Comparison of ENCODE assay signal across 28 cellular contexts in genomic region chr12:72368719-72369505, GRCh38.
DNase-seq lines count a peak whose midpoint lies in the region; ATAC-seq lines count a peak whose summit lies in the region.
"Had no signal": no experiment of that assay in that cellular context is flagged by ENCODE, and none has a peak within 500 bp of the region (broad histone marks: within the 10 kb centered on the region; RNA-seq: fewer than 3 reads in every experiment).

No MANE protein-coding gene starts in this region.

- peak; percentile 88 for DNase-seq in DMS53 (lab: John Stamatoyannopoulos, UW)
- DNase-seq in NCI-H774 (lab: John Stamatoyannopoulos, UW) = peak; percentile 17
- peak; percentile 35 for DNase-seq in left kidney (ENCODE audit: low read depth, low spot score)
- no peak for DNase-seq in sciatic nerve (ENCODE audit: low spot score)
- no peak for DNase-seq in KBM-7
- DNase-seq in activated CD4-positive, alpha-beta T cell treated with anti-CD3 and anti-CD28 coated beads, Interleukin-2, amount 50 U/mL, for 48 hours = no peak
- DNase-seq: activated CD4-positive, alpha-beta T cell treated with anti-CD3 and anti-CD28 coated beads, Interleukin-2, amount 50 U/mL, for 4 hours; activated gamma-delta T cell treated with Interleukin-2 at 50 U/mL for 16 hours; activated T-cell treated with anti-CD3 and anti-CD28 coated beads, Interleukin-2, amount 50 U/mL, for 48 hours; caudate nucleus; CD4-positive, alpha-beta memory T cell; cortex of kidney; effector memory CD8-positive, alpha-beta T cell; EL; erythroblast; H7; lower lobe of right lung; naive thymus-derived CD8-positive, alpha-beta T cell; NCI-H146; NCI-H2107; NCI-H446; nucleus accumbens; psoas muscle; stimulated activated naive B cell treated with anti-CD40 and anti-IgM and Interleukin-4, amounts not matched to agents 10 μg/mL and 1 μg/mL and 100 μg/mL, for 72 hours; substantia nigra; T-helper 2 cell; upper lobe of right lung had no signal

- intact Hi-C loops in sciatic nerve (cut with DNase I) = no loop called here

- in situ Hi-C loops in KBM-7 (cut with MboI; ENCODE audit: low pct_unique_long_range_greater_than_20kb, low sequenced_read_pairs) = no loop called here

- ATAC-seq in sciatic nerve = peak; percentile 58
- no peak for ATAC-seq in GM19397 (IDR thresholded peaks at IDR 0.05; ENCODE audit: unreplicated experiment)
- ATAC-seq: effector memory CD8-positive, alpha-beta T cell; lower lobe of right lung; naive thymus-derived CD8-positive, alpha-beta T cell; psoas muscle; stimulated activated naive B cell treated with anti-CD40 and anti-IgM and Interleukin-4, amounts not matched to agents 10 μg/mL and 1 μg/mL and 100 μg/mL, for 72 hours; upper lobe of right lung had no signal

Comparison
In these comparisons a context has a peak if more than half of its experiments do, and no peak if none do; other contexts are left out.
1. DNase-seq: peak in DMS53 (single experiment), NCI-H774 (single experiment) and left kidney (single experiment); none in sciatic nerve (single experiment), KBM-7 (single experiment) and activated CD4-positive, alpha-beta T cell treated with anti-CD3 and anti-CD28 coated beads, Interleukin-2, amount 50 U/mL, for 48 hours (0 of 2).